In genomic region chr18:35756506-35757117, GRCh38 we compare ENCODE assay signal across 8 cellular contexts.
DNase-seq lines count a peak whose midpoint lies in the region; ATAC-seq, FAIRE-seq and TF ChIP-seq lines count a peak whose summit lies in the region.

No MANE protein-coding gene starts in this region.

- TF ChIP-seq POLR2A in HCT116 (IDR thresholded peaks at IDR 0.05; ENCODE audit: borderline replicate concordance, extremely low read depth, insufficient read depth, insufficient read length), result no peak

- H3K9me3 ChIP-seq in HCT116 (ENCODE audit: control insufficient read depth in 1 of 2, insufficient read depth in 1 of 2, low read depth in 1 of 2, low read length in 2 of 2), result no peaks in the 10 kb centered on the region
- H3K9me3 ChIP-seq in mammary epithelial cell (replicated peaks; ENCODE audit: insufficient read depth, low read length), result no peaks in the 10 kb centered on the region
- H3K9me3 ChIP-seq in keratinocyte (ENCODE audit: control insufficient read depth, low read depth, low read length), result no peaks in the 10 kb centered on the region

- H3K27me3 ChIP-seq in HCT116 (ENCODE audit: insufficient read depth, low read length) (no peaks in the 10 kb centered on the region; the same call in 1 of the 2 replicates), mammary epithelial cell (ENCODE audit: insufficient read depth, low read length) (no peaks in the 10 kb centered on the region), keratinocyte (ENCODE audit: control insufficient read depth, extremely low read depth, insufficient read depth, low read length) (no peaks in the 10 kb centered on the region)

- FAIRE-seq in keratinocyte (lab: Jason Lieb, UNC), result peak; percentile 49

- intact Hi-C loops in HCT116 (cut with micrococcal nuclease) (loop anchor here (1.0 to 2.0 kb wide), 2 partner anchors 194 to 528 kb away; no protein-coding TSS in a partner anchor), mammary epithelial cell (cut with micrococcal nuclease) (loop anchor here (1.0 to 5.0 kb wide), 8 partner anchors 161 to 656 kb away; partner anchors contain the start of gene RMP24)

- peak; percentile 31 for DNase-seq in DMS79 (lab: John Stamatoyannopoulos, UW)
- peak; percentile 40 for DNase-seq in HCT116 (ENCODE audit: low read depth, low spot score)
- peak; percentile 25 for DNase-seq in NCI-H2029 (lab: John Stamatoyannopoulos, UW)
- DNase-seq in T-helper 2 cell treated with Interferon-gamma antibody and Interleukin-4, amounts not matched to agents 5 μg/mL and 100 μg/mL, for 36 hours (ENCODE audit: low spot score), result peak; percentile 23
- peak; percentile 47 for DNase-seq in mammary epithelial cell
- no peak for DNase-seq in keratinocyte (ENCODE audit: low read depth, low spot score)
- DNase-seq in stimulated activated CD4-positive, alpha-beta T cell treated with anti-CD3 and anti-CD28 coated beads, Interleukin-2, amount 100 ng/mL, for 4 hours (ENCODE audit: low read depth), result peak; percentile 25
- no peak for DNase-seq in NCI-H226

- H3K4me2 ChIP-seq in HCT116 (ENCODE audit: low read length), result no peak overlapping the region
- no peak overlapping the region for H3K4me2 ChIP-seq in mammary epithelial cell (ENCODE audit: insufficient read depth, low read depth, low read length)
- H3K4me2 ChIP-seq in keratinocyte (ENCODE audit: control insufficient read depth, extremely low read depth, insufficient read depth, low read depth, low read length), result no peak overlapping the region

- no peak overlapping the region for H3K9ac ChIP-seq in HCT116 (ENCODE audit: low read length)
- no peak overlapping the region for H3K9ac ChIP-seq in mammary epithelial cell (ENCODE audit: insufficient read depth, low read length)
- no peak overlapping the region for H3K9ac ChIP-seq in keratinocyte (ENCODE audit: control insufficient read depth, extremely low read depth, insufficient read depth, low read length)

- H3K9me2 ChIP-seq in HCT116 (ENCODE audit: insufficient read depth), result no peaks in the 10 kb centered on the region

- RAD21 ChIA-PET in HCT116 (lab: Charles Lee; ENCODE audit: low non-redundant PET in 1 of 2, low total read pairs in 2 of 2, uncharacterized antibody in 2 of 2, unreplicated experiment in 2 of 2), result interaction anchor here in 1 of 2 experiments (0.7 kb wide), 1 partner anchor 528 kb away, joined by 3 read pairs; no protein-coding TSS in a partner anchor

- dilution Hi-C loops in mammary epithelial cell (cut with HindIII; ENCODE audit: low sequenced_read_pairs), result no loop called here
- dilution Hi-C loops in keratinocyte (cut with MboI; ENCODE audit: extremely low pct_ligation_motif_present, low sequenced_read_pairs), result no loop called here

- H3K79me2 ChIP-seq in HCT116 (ENCODE audit: insufficient read depth, low read length), result no peaks in the 10 kb centered on the region
- H3K79me2 ChIP-seq in mammary epithelial cell (ENCODE audit: insufficient read depth, low read length), result no peaks in the 10 kb centered on the region
- H3K79me2 ChIP-seq in keratinocyte (ENCODE audit: control insufficient read depth, insufficient read depth, low read length), result no peaks in the 10 kb centered on the region

- H3K4me1 Mint-ChIP-seq in T-helper 2 cell treated with Interferon-gamma antibody and Interleukin-4, amounts not matched to agents 5 μg/mL and 100 μg/mL, for 36 hours (ENCODE audit: low read depth), result no peaks in the 10 kb centered on the region

- CTCF ChIA-PET in HCT116 (lab: Charles Lee), result interaction anchor here (0.6 to 1.9 kb wide), 8 partner anchors 20 to 528 kb away, joined by 3 to 12 read pairs (median 5); partner anchors contain the start of gene RMP24
- CTCF ChIA-PET in mammary epithelial cell (lab: Charles Lee; ENCODE audit: low non-redundant PET), result interaction anchor here (0.6 to 0.7 kb wide), 2 partner anchors 635 to 748 kb away, joined by 4 read pairs; no protein-coding TSS in a partner anchor

- 21% methylated on average over 5 of the region's 5 CpGs for WGBS in mammary epithelial cell (ENCODE audit: low coverage, missing lambda C conversion rate)

- H3K4me3 ChIP-seq in HCT116 (replicated peaks in 1 of 2; ENCODE audit: low read depth in 1 of 2, low read length in 2 of 2) (no peak overlapping the region), mammary epithelial cell (replicated peaks in 1 of 3; ENCODE audit: insufficient read depth in 1 of 3, low read depth in 2 of 3, low read length in 3 of 3) (no peak overlapping the region), keratinocyte (ENCODE audit: control insufficient read depth in 2 of 3, extremely low read depth in 1 of 3, insufficient read depth in 2 of 3, low read depth in 1 of 3, low read length in 3 of 3) (no peak overlapping the region)

- no peaks in the 10 kb centered on the region for H3K36me3 Mint-ChIP-seq in T-helper 2 cell treated with Interferon-gamma antibody and Interleukin-4, amounts not matched to agents 5 μg/mL and 100 μg/mL, for 36 hours (ENCODE audit: low read depth)

- no peaks in the 10 kb centered on the region for H3K9me1 ChIP-seq in keratinocyte (ENCODE audit: control insufficient read depth, extremely low read depth, insufficient read depth, low read length)

- in situ Hi-C loops in mammary epithelial cell (cut with MboI; ENCODE audit: low sequenced_read_pairs in 2 of 2), result loop anchor here (5.0 to 25.0 kb wide), 5 partner anchors 196 to 531 kb away; partner anchors contain the start of gene FHOD3 (in 1 of the 2)

- POLR2A ChIA-PET in HCT116 (lab: Charles Lee), result interaction anchor here (0.6 kb wide), 1 partner anchor 151 kb away, joined by 4 read pairs; no protein-coding TSS in a partner anchor

- TF ChIP-seq CTCF in HCT116 (IDR thresholded peaks at IDR 0.05 in 2 of 3, conservative IDR thresholded peaks at IDR 0.05 in 1 of 3; ENCODE audit: borderline replicate concordance in 1 of 3, insufficient read depth in 1 of 3, low read depth in 2 of 3, low read length in 2 of 3) (peak; percentile 55 to 88 (median 77); a peak in 5 of 6 replicates), mammary epithelial cell (conservative IDR thresholded peaks at IDR 0.05 in 1 of 2, IDR thresholded peaks at IDR 0.05 in 1 of 2; ENCODE audit: extremely low read depth in 1 of 2, insufficient read depth in 1 of 2, low read depth in 1 of 2, low read length in 2 of 2) (peak; percentile 54 to 68), keratinocyte (optimal IDR thresholded peaks at IDR 0.05 in 1 of 3, IDR thresholded peaks at IDR 0.05 in 1 of 3, conservative IDR thresholded peaks at IDR 0.05 in 1 of 3; ENCODE audit: extremely low read depth in 1 of 3, insufficient read depth in 2 of 3, low read length in 3 of 3) (peak; percentile 55 to 63 (median 60))

- BruUV-seq in HCT116 (replicated peaks; lab: Mats Ljungman, UMichigan) (no TSS peak), mammary epithelial cell (replicated peaks; lab: Mats Ljungman, UMichigan) (no TSS peak)

- H3K4me1 ChIP-seq in HCT116 (ENCODE audit: control insufficient read depth in 1 of 2, insufficient read depth in 2 of 2, low read length in 2 of 2) (no peaks in the 10 kb centered on the region), mammary epithelial cell (ENCODE audit: insufficient read depth, low read length) (peaks cover 19% of the 10 kb centered on the region), keratinocyte (ENCODE audit: control insufficient read depth, extremely low read depth, insufficient read depth, low read length) (peaks cover 9% of the 10 kb centered on the region)

- H3K36me3 ChIP-seq in HCT116 (ENCODE audit: control insufficient read depth in 1 of 2, insufficient read depth in 2 of 2, low read length in 2 of 2) (no peaks in the 10 kb centered on the region), mammary epithelial cell (ENCODE audit: insufficient read depth, low read length) (no peaks in the 10 kb centered on the region), keratinocyte (ENCODE audit: control insufficient read depth in 2 of 2, extremely low read depth in 1 of 2, insufficient read depth in 2 of 2, low read length in 2 of 2) (no peaks in the 10 kb centered on the region)

- ATAC-seq in HCT116, result peak; percentile 85

- H3K4me3 Mint-ChIP-seq in T-helper 2 cell treated with Interferon-gamma antibody and Interleukin-4, amounts not matched to agents 5 μg/mL and 100 μg/mL, for 36 hours, result no peak overlapping the region

- H4K20me1 ChIP-seq in HCT116 (ENCODE audit: insufficient read depth) (no peaks in the 10 kb centered on the region), mammary epithelial cell (ENCODE audit: insufficient read depth, low read length) (no peaks in the 10 kb centered on the region), keratinocyte (ENCODE audit: control insufficient read depth, extremely low read depth, insufficient read depth, low read length) (no peaks in the 10 kb centered on the region)

- H3K27ac Mint-ChIP-seq in T-helper 2 cell treated with Interferon-gamma antibody and Interleukin-4, amounts not matched to agents 5 μg/mL and 100 μg/mL, for 36 hours, result no peak overlapping the region

- TF ChIP-seq RAD21 in HCT116 (IDR thresholded peaks at IDR 0.05; ENCODE audit: low read depth), result peak; percentile 91

- peaks cover 10% of the 10 kb centered on the region for H3K27me3 Mint-ChIP-seq in T-helper 2 cell treated with Interferon-gamma antibody and Interleukin-4, amounts not matched to agents 5 μg/mL and 100 μg/mL, for 36 hours (ENCODE audit: low read depth)

- H2AFZ ChIP-seq in HCT116 (ENCODE audit: low read depth, low read length, poor library complexity, severe bottlenecking) (peak overlapping the region; percentile 79), mammary epithelial cell (ENCODE audit: low read depth, low read length) (no peak overlapping the region), keratinocyte (ENCODE audit: control insufficient read depth, low read length) (no peak overlapping the region)

- H3K9me3 Mint-ChIP-seq in T-helper 2 cell treated with Interferon-gamma antibody and Interleukin-4, amounts not matched to agents 5 μg/mL and 100 μg/mL, for 36 hours, result no peaks in the 10 kb centered on the region

- H3K27ac ChIP-seq in HCT116 (ENCODE audit: low read depth, low read length) (no peak overlapping the region), mammary epithelial cell (ENCODE audit: insufficient read depth, low read depth, low read length) (no peak overlapping the region), keratinocyte (ENCODE audit: control insufficient read depth, insufficient read depth, low read length) (no peak overlapping the region)

Comparison
In these comparisons a context has a peak if more than half of its experiments do, and no peak if none do; other contexts are left out.
1. DNase-seq: peak in DMS79 (single experiment), HCT116 (single experiment), NCI-H2029 (single experiment), T-helper 2 cell treated with Interferon-gamma antibody and Interleukin-4, amounts not matched to agents 5 μg/mL and 100 μg/mL, for 36 hours (single experiment), mammary epithelial cell (single experiment) and stimulated activated CD4-positive, alpha-beta T cell treated with anti-CD3 and anti-CD28 coated beads, Interleukin-2, amount 100 ng/mL, for 4 hours (single experiment); none in keratinocyte (single experiment) and NCI-H226 (single experiment).
2. Peak in every context shown above with its lines, with median percentiles within 50 percentile points of each other: CTCF ChIP-seq.